ENCODE assay signal across 1 cellular context in genomic region chr20:7924692-7925091, GRCh38.
TF ChIP-seq lines count a peak whose summit lies in the region.

No MANE protein-coding gene starts in this region.

TF ChIP-seq in IMR-90, 13 proteins besides CTCF, POLR2A, EP300 and RAD21 (continued from another document):
- TF ChIP-seq MAFK (IDR thresholded peaks at IDR 0.05; ENCODE audit: low read depth, low read length) (peak; percentile 42; the same call in 1 of the 2 replicates), BHLHE40 (IDR thresholded peaks at IDR 0.05; ENCODE audit: low read depth, low read length) (no peak), MXI1 (IDR thresholded peaks at IDR 0.05; ENCODE audit: borderline replicate concordance, low read depth, low read length) (no peak), RFX5 (IDR thresholded peaks at IDR 0.05; ENCODE audit: low read depth, low read length) (peak; percentile 68), SMC3 (IDR thresholded peaks at IDR 0.05; ENCODE audit: low read depth, low read length) (no peak), NFE2L2 (IDR thresholded peaks at IDR 0.05; ENCODE audit: low read depth, low read length) (no peak), CHD1 (IDR thresholded peaks at IDR 0.05; ENCODE audit: low read depth, low read length) (no peak), ELK1 (IDR thresholded peaks at IDR 0.05; ENCODE audit: borderline replicate concordance, low read depth, low read length) (no peak), RCOR1 (IDR thresholded peaks at IDR 0.05; ENCODE audit: insufficient replicate concordance, low read length) (no peak)
